ENCODE assay signal across 3 cellular contexts in genomic region chr16:16884451-16884850, GRCh38.
"Had no signal": no experiment of that assay in that cellular context is flagged by ENCODE, and none has a peak within 500 bp of the region (broad histone marks: within the 10 kb centered on the region; RNA-seq: fewer than 3 reads in every experiment).

No MANE protein-coding gene starts in this region.

- H3K4me3 ChIP-seq: GM12878 had no signal

- DNase-seq: GDM1, GF-D8 had no signal

- ATAC-seq: GM12878 had no signal
